ENCODE assay signal across 16 cellular contexts in the genomic region with DNA sequence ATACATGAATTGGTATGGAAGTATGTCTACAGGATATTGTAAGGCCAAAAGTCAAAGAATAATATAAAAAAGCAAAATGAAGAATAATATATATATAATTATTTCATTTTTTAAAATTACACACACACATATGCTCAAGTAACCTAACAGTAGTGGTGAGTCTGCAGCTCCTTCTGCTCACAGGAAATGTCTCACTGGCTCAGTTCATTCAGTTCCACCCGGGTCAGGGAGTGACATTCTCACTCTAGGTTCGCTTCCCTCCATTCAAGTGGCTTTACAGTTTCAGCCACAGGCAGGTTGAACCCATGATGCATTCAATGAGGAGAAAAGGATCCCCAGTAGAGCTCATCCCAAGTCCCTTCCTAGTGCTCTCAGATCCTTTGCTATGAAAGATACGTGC.
"Had no signal": no experiment of that assay in that cellular context is flagged by ENCODE, and none has a peak within 500 bp of the region (broad histone marks: within the 10 kb centered on the region; RNA-seq: fewer than 3 reads in every experiment).

No MANE protein-coding gene starts in this region.

- H3K4me3 ChIP-seq: gastroesophageal sphincter, heart left ventricle, left lung, thyroid gland had no signal

- H3K36me3 ChIP-seq: gastroesophageal sphincter, thyroid gland had no signal

- FAIRE-seq: astrocyte, bronchial epithelial cell, kidney had no signal

- H3K27ac ChIP-seq: gastroesophageal sphincter, heart left ventricle, left lung, thyroid gland had no signal

- ATAC-seq: effector memory CD8-positive, alpha-beta T cell; gastroesophageal sphincter; heart left ventricle; left lung had no signal

- H3K9me3 ChIP-seq: gastroesophageal sphincter, left lung, thyroid gland had no signal

- H3K27me3 ChIP-seq: gastroesophageal sphincter, heart left ventricle, left lung, thyroid gland had no signal

- DNase-seq: activated B cell treated with CpG ODN at 0.5 μM for 24 hours; activated CD4-positive, alpha-beta memory T cell treated with anti-CD3 and anti-CD28 coated beads for 36 hours; activated CD4-positive, alpha-beta T cell treated with anti-CD3 and anti-CD28 coated beads for 4 hours; activated naive CD4-positive, alpha-beta T cell treated with anti-CD3 and anti-CD28 coated beads for 36 hours; activated T-cell treated with anti-CD3 and anti-CD28 coated beads, Interleukin-2, amount 50 U/mL, for 1 hour; cerebellar nuclear complex; effector memory CD8-positive, alpha-beta T cell; heart left ventricle; kidney; left lung; retina; stimulated activated naive B cell treated with anti-CD40 and anti-IgM and Interleukin-4, amounts not matched to agents 10 μg/mL and 1 μg/mL and 100 μg/mL, for 72 hours; thyroid gland had no signal

- H3K4me1 ChIP-seq: gastroesophageal sphincter, left lung, thyroid gland had no signal
